In the genomic region with DNA sequence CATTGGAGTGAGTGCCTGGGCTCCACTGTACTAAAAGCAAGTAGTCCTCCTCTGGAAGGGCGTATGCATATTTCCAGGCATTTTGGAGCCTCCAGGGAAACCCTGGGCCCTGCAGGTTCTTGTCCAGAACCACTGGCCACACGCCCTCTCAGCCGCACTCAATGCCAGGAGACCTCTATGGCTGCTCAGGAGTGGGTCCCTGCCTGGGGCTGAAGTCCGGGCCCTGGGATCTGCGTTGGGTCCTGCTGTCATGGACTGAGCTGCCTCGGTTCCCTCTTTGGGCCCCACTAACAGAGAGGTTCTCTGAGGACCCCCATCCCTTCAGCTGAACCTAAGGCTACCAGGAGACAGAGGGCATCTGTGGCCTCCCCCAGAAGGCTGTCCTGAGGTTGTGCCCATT, we compare ENCODE assay signal across 23 cellular contexts.
"Had no signal": no experiment of that assay in that cellular context is flagged by ENCODE, and none has a peak within 500 bp of the region (broad histone marks: within the 10 kb centered on the region; RNA-seq: fewer than 3 reads in every experiment).

No MANE protein-coding gene starts in this region.

- H3K27me3 ChIP-seq: esophagus squamous epithelium, gastrocnemius medialis, pancreas, right atrium auricular region, tibial artery had no signal

- H3K27me3 Mint-ChIP-seq: activated CD4-positive, alpha-beta T cell treated with anti-CD3 and anti-CD28 coated beads, Interleukin-2, amount 10 ng/mL, durations not matched to agents 7 days and 5 days; activated CD8-positive, alpha-beta memory T cell treated with anti-CD3 and anti-CD28 coated beads, Interleukin-2, amount 10 ng/mL, durations not matched to agents 7 days and 5 days; activated CD8-positive, alpha-beta T cell treated with anti-CD3 and anti-CD28 coated beads for 36 hours; activated naive CD4-positive, alpha-beta T cell treated with anti-CD3 and anti-CD28 coated beads, Interleukin-2, amount 10 ng/mL, durations not matched to agents 7 days and 5 days; brain; effector memory CD8-positive, alpha-beta T cell; stimulated activated naive CD8-positive, alpha-beta T cell treated with anti-CD3 and anti-CD28 coated beads, Interleukin-15, Interleukin-2, amounts not matched to agents 100 ng/mL and 50 ng/mL, for 24 hours had no signal

- H3K9me3 ChIP-seq: esophagus squamous epithelium, gastrocnemius medialis, pancreas, psoas muscle, right atrium auricular region, tibial artery had no signal

- ATAC-seq: activated CD8-positive, alpha-beta memory T cell treated with anti-CD3 and anti-CD28 coated beads, Interleukin-2, amount 10 ng/mL, durations not matched to agents 7 days and 5 days; activated CD8-positive, alpha-beta T cell treated with anti-CD3 and anti-CD28 coated beads for 36 hours; effector memory CD8-positive, alpha-beta T cell; gastrocnemius medialis; pancreas; psoas muscle had no signal

- H3K9me3 Mint-ChIP-seq: activated CD4-positive, alpha-beta T cell treated with anti-CD3 and anti-CD28 coated beads, Interleukin-2, amount 10 ng/mL, durations not matched to agents 7 days and 5 days; activated CD8-positive, alpha-beta T cell treated with anti-CD3 and anti-CD28 coated beads for 36 hours; activated naive CD4-positive, alpha-beta T cell treated with anti-CD3 and anti-CD28 coated beads, Interleukin-2, amount 10 ng/mL, durations not matched to agents 7 days and 5 days; effector memory CD8-positive, alpha-beta T cell; nephron; stimulated activated naive CD8-positive, alpha-beta T cell treated with anti-CD3 and anti-CD28 coated beads, Interleukin-15, Interleukin-2, amounts not matched to agents 100 ng/mL and 50 ng/mL, for 24 hours had no signal

- H3K4me3 ChIP-seq: esophagus squamous epithelium, gastrocnemius medialis, pancreas, psoas muscle, right atrium auricular region, tibial artery had no signal

- H3K36me3 ChIP-seq: esophagus squamous epithelium, gastrocnemius medialis, pancreas, right atrium auricular region had no signal

- DNase-seq: activated CD4-positive, alpha-beta T cell treated with anti-CD3 and anti-CD28 coated beads, Interleukin-2, amount 10 ng/mL, durations not matched to agents 7 days and 5 days; activated CD8-positive, alpha-beta memory T cell treated with anti-CD3 and anti-CD28 coated beads, Interleukin-2, amount 10 ng/mL, durations not matched to agents 7 days and 5 days; activated CD8-positive, alpha-beta T cell treated with anti-CD3 and anti-CD28 coated beads for 36 hours; activated effector memory CD4-positive, alpha-beta T cell treated with anti-CD3 and anti-CD28 coated beads, Interleukin-2, amount 50 U/mL, for 16 hours; activated naive CD4-positive, alpha-beta T cell treated with anti-CD3 and anti-CD28 coated beads, Interleukin-2, amount 10 ng/mL, durations not matched to agents 7 days and 5 days; activated T-cell treated with anti-CD3 and anti-CD28 coated beads for 4 hours; caudate nucleus; effector memory CD8-positive, alpha-beta T cell; esophagus squamous epithelium; gastrocnemius medialis; hippocampal formation; mesendoderm; pancreas; psoas muscle; stimulated activated CD4-positive, alpha-beta T cell treated with anti-CD3 and anti-CD28 coated beads, Interleukin-4, amount 100 ng/mL, for 24 hours; substantia nigra; T-helper 1 cell; T-helper 9 cell; tibial artery had no signal

- H3K27ac ChIP-seq: pancreas, psoas muscle, tibial artery had no signal

- H3K27ac Mint-ChIP-seq: activated CD4-positive, alpha-beta T cell treated with anti-CD3 and anti-CD28 coated beads, Interleukin-2, amount 10 ng/mL, durations not matched to agents 7 days and 5 days; activated CD8-positive, alpha-beta T cell treated with anti-CD3 and anti-CD28 coated beads for 36 hours; activated naive CD4-positive, alpha-beta T cell treated with anti-CD3 and anti-CD28 coated beads, Interleukin-2, amount 10 ng/mL, durations not matched to agents 7 days and 5 days; brain; nephron; stimulated activated naive CD8-positive, alpha-beta T cell treated with anti-CD3 and anti-CD28 coated beads, Interleukin-15, Interleukin-2, amounts not matched to agents 100 ng/mL and 50 ng/mL, for 24 hours had no signal

- H3K4me3 Mint-ChIP-seq: activated CD4-positive, alpha-beta T cell treated with anti-CD3 and anti-CD28 coated beads, Interleukin-2, amount 10 ng/mL, durations not matched to agents 7 days and 5 days; activated CD8-positive, alpha-beta memory T cell treated with anti-CD3 and anti-CD28 coated beads, Interleukin-2, amount 10 ng/mL, durations not matched to agents 7 days and 5 days; activated CD8-positive, alpha-beta T cell treated with anti-CD3 and anti-CD28 coated beads for 36 hours; activated naive CD4-positive, alpha-beta T cell treated with anti-CD3 and anti-CD28 coated beads, Interleukin-2, amount 10 ng/mL, durations not matched to agents 7 days and 5 days; brain; effector memory CD8-positive, alpha-beta T cell; nephron; stimulated activated naive CD8-positive, alpha-beta T cell treated with anti-CD3 and anti-CD28 coated beads, Interleukin-15, Interleukin-2, amounts not matched to agents 100 ng/mL and 50 ng/mL, for 24 hours had no signal
